9 cellular contexts compared by ENCODE assay signal in genomic region chr5:42840279-42840678, GRCh38. TPM values are rescaled to one million over a fixed set of nuclear protein-coding genes. Genes with fewer than 3 reads are reported as not detected.
DNase-seq lines count a peak whose midpoint lies in the region; ATAC-seq and TF ChIP-seq lines count a peak whose summit lies in the region.
"Had no signal": no experiment of that assay in that cellular context is flagged by ENCODE, and none has a peak within 500 bp of the region (broad histone marks: within the 10 kb centered on the region; RNA-seq: fewer than 3 reads in every experiment).

No MANE protein-coding gene starts in this region.

- H3K27ac ChIP-seq in caudate nucleus (ENCODE audit: low read depth, low read length) = peak overlapping the region; percentile 68
- H3K27ac ChIP-seq in transverse colon = peak overlapping the region; percentile 38 to 68 (median 54)

- in situ Hi-C loops in transverse colon (cut with MboI; ENCODE audit: low pct_ligation_motif_present in 1 of 4, low pct_unique_long_range_greater_than_20kb in 1 of 4, low sequenced_read_pairs in 3 of 4) = no loop called here

- no peak for ATAC-seq in HG03045 (IDR thresholded peaks at IDR 0.05; ENCODE audit: unreplicated experiment)
- ATAC-seq in GM19467 (IDR thresholded peaks at IDR 0.05; ENCODE audit: unreplicated experiment) = no peak

- TF ChIP-seq EP300 in transverse colon (IDR thresholded peaks at IDR 0.05; ENCODE audit: low read depth) = no peak

- H3K27me3 ChIP-seq in transverse colon = no peaks in the 10 kb centered on the region

- TF ChIP-seq CTCF in lower leg skin (IDR thresholded peaks at IDR 0.05) (no peak), transverse colon (IDR thresholded peaks at IDR 0.05) (no peak)

- H3K36me3 ChIP-seq in transverse colon = no peaks in the 10 kb centered on the region

- TF ChIP-seq POLR2A in lower leg skin (IDR thresholded peaks at IDR 0.05) = no peak
- TF ChIP-seq POLR2A in transverse colon (IDR thresholded peaks at IDR 0.05) = no peak

- no peak overlapping the region for H3K4me3 ChIP-seq in lower leg skin (ENCODE audit: low read depth, poor library complexity, severe bottlenecking)
- H3K4me3 ChIP-seq in transverse colon = no peak overlapping the region

- intact Hi-C loops in lower leg skin (cut with DNase I; ENCODE audit: low total_unique reads) (no loop called here), transverse colon (cut with DNase I; ENCODE audit: low total_unique reads) (no loop called here)

- peaks cover 0 to 17% (median 1%) of the 10 kb centered on the region in 4 donors for H3K4me1 ChIP-seq in transverse colon

- peak; percentile 87 for DNase-seq in LHCN-M2 (ENCODE audit: low read depth)
- DNase-seq in caudate nucleus (lab: John Stamatoyannopoulos, UW) = no peak
- peak; percentile 79 to 87 for DNase-seq in lower leg skin (ENCODE audit: low spot score in 2 of 2)
- peak; percentile 19 for DNase-seq in transverse colon
- DNase-seq in NCI-H187 treated with DMSO at 0.1 percent for 48 hours (lab: John Stamatoyannopoulos, UW) = no peak
- DNase-seq: activated naive CD8-positive, alpha-beta T cell treated with anti-CD3 and anti-CD28 coated beads for 36 hours; naive B cell had no signal

- H3K9me3 ChIP-seq in transverse colon = no peaks in the 10 kb centered on the region

- WGBS in lower leg skin, 2 donors = 11 to 15% methylated on average over 6 of the region's 6 CpGs
- WGBS in transverse colon (ENCODE audit: low coverage in 1 of 2), 2 donors = 0 to 41% methylated on average over 1 to 6 of the region's 6 CpGs

RNA-seq across cellular contexts. Expression of gene SELENOP, which starts 28.6 kb away (rescaled TPM):
- 29.4 and 43.2 TPM in 2 replicates for total RNA-seq in LHCN-M2 (2014; rRNA removed)
- polyA plus RNA-seq in LHCN-M2 (2012) = 11.0 TPM
- total RNA-seq in lower leg skin = 100 to 1,000 TPM; 217 to 311 (median 223) TPM
- 1,000 to 10,000 TPM in 1 of 4 donors, 100 to 1,000 TPM in 3; 129 to 1,504 (median 872) TPM for total RNA-seq in transverse colon
- total RNA-seq: activated naive CD8-positive, alpha-beta T cell treated with anti-CD3 and anti-CD28 coated beads for 36 hours had no signal

Comparison
In these comparisons a context has a peak if more than half of its experiments do, and no peak if none do; other contexts are left out.
1. DNase-seq: peak in LHCN-M2 (single experiment), lower leg skin (2 of 2) and transverse colon (single experiment); none in caudate nucleus (0 of 61) and NCI-H187 treated with DMSO at 0.1 percent for 48 hours (single experiment).